ENCODE assay signal across 1 cellular context in the genomic region with DNA sequence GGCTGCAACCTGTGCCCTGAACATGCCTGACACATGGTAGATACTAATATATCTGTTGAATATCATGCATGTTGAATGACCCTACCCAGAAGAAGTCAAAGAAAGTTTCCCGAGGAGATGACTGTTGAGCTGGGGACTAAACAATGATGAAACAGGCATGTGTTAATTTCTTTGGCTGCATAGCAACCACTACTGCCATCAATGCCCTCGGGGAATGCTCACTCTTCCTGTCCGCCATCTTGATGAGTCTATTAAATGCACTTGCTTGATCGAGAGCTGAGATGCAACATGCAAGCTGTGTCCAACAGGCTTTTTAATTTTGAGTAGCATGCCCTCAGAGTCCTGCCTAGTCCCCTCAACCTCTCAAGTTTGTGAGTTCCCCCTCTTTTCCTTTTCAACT.
TF ChIP-seq lines count a peak whose summit lies in the region.

No MANE protein-coding gene starts in this region.

TF ChIP-seq in GM23338, 12 proteins besides CTCF, POLR2A, EP300 and RAD21 (continued from another document):
- TF ChIP-seq ZNF462 (CRISPR knock-in tag; IDR thresholded peaks at IDR 0.05) (no peak), ETS1 (IDR thresholded peaks at IDR 0.05) (no peak), EZH2 (IDR thresholded peaks at IDR 0.05; ENCODE audit: low read depth, unreplicated experiment) (no peak), ZNF114 (CRISPR knock-in tag; IDR thresholded peaks at IDR 0.05) (no peak), NANOG (IDR thresholded peaks at IDR 0.05; ENCODE audit: borderline replicate concordance) (no peak)
- TF ChIP-seq, protein P1, sequence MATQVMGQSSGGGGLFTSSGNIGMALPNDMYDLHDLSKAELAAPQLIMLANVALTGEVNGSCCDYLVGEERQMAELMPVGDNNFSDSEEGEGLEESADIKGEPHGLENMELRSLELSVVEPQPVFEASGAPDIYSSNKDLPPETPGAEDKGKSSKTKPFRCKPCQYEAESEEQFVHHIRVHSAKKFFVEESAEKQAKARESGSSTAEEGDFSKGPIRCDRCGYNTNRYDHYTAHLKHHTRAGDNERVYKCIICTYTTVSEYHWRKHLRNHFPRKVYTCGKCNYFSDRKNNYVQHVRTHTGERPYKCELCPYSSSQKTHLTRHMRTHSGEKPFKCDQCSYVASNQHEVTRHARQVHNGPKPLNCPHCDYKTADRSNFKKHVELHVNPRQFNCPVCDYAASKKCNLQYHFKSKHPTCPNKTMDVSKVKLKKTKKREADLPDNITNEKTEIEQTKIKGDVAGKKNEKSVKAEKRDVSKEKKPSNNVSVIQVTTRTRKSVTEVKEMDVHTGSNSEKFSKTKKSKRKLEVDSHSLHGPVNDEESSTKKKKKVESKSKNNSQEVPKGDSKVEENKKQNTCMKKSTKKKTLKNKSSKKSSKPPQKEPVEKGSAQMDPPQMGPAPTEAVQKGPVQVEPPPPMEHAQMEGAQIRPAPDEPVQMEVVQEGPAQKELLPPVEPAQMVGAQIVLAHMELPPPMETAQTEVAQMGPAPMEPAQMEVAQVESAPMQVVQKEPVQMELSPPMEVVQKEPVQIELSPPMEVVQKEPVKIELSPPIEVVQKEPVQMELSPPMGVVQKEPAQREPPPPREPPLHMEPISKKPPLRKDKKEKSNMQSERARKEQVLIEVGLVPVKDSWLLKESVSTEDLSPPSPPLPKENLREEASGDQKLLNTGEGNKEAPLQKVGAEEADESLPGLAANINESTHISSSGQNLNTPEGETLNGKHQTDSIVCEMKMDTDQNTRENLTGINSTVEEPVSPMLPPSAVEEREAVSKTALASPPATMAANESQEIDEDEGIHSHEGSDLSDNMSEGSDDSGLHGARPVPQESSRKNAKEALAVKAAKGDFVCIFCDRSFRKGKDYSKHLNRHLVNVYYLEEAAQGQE (IDR thresholded peaks at IDR 0.05; ENCODE audit: unreplicated experiment): no peak
